8 cellular contexts compared by ENCODE assay signal in the genomic region with DNA sequence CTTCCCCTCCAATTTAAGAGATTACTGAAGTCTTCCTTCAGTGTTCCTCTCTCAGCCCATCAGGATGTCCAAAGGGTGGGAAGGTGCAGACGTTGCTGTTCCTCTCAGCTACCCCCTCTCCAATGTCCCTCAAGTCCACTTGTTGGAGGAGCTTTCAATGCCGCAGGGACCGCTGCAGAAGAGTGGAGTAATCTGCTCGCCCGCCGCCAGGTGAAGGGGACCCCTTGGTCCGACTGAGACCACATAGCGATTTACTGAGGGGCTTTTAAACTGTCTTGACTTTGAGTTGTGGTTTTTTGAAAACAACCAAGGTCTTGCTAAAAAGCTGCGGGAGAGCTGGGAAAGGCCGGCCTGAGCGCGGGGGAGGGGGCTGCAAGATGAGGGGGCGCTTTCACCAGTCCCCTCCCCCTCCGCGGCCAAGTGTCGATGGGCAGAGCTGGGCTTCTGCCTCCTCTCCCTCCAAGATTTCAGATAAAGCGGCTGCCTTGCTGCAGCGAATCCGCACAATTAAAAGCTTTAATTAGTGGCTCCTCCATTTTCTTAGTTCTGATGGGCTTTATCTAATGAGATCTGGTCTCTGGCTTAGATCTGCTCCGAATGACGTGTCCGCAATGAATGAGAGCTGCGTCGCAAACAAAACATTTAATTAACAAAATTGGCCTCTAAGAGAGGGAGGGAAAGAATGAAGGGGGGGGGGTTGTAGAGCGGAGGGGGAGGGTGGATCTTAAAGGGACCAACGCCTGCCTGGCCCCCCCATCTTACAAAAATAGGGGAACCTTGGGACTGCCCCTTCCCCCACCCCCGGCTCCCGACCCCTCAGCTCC. TPM values are rescaled to one million over a fixed set of nuclear protein-coding genes. Genes with fewer than 3 reads are reported as not detected.
A peak's percentile ranks its signal among the peaks of the same experiment; 100 is the strongest.
DNase-seq lines count a peak whose midpoint lies in the region; ATAC-seq, FAIRE-seq and TF ChIP-seq lines count a peak whose summit lies in the region.

No MANE protein-coding gene starts in this region.

- no peak overlapping the region for H3K27ac ChIP-seq in CD4-positive, CD25-positive, alpha-beta regulatory T cell (ENCODE audit: insufficient read depth, low read length, poor library complexity, severe bottlenecking)
- peak overlapping the region; percentile 84; the same call in 2 of the 3 replicates for H3K27ac ChIP-seq in K562 (ENCODE audit: extremely low read depth, low read depth, low read length)
- H3K27ac ChIP-seq in smooth muscle cell (ENCODE audit: low read depth): peak overlapping the region; percentile 74

- no peaks in the 10 kb centered on the region for H3K9me1 ChIP-seq in K562 (ENCODE audit: control insufficient read depth, insufficient read depth, low read length)

- H3K4me3 Mint-ChIP-seq in CD4-positive, CD25-positive, alpha-beta regulatory T cell: peak overlapping the region; percentile 82 to 91 (median 84)
- H3K4me3 Mint-ChIP-seq in immature natural killer cell: peak overlapping the region; percentile 91 to 99 (median 97)

- peaks cover 52% of the 10 kb centered on the region for H3K27me3 ChIP-seq in CD4-positive, CD25-positive, alpha-beta regulatory T cell (ENCODE audit: control insufficient read depth, insufficient read depth, low read length)
- H3K27me3 ChIP-seq in K562 (ENCODE audit: control insufficient read depth in 2 of 2, insufficient read depth in 2 of 2, low read length in 2 of 2) (no peaks in the 10 kb centered on the region), smooth muscle cell (ENCODE audit: low read depth) (no peaks in the 10 kb centered on the region)

- CTCF ChIA-PET in K562 (lab: Yijun Ruan, JAX; ENCODE audit: low intra/inter-chr PET ratio): no interaction called here

- no peak for TF ChIP-seq RAD21 in K562 (CRISPR knock-in tag; conservative IDR thresholded peaks at IDR 0.05 in 1 of 2, IDR thresholded peaks at IDR 0.05 in 1 of 2)

- TF ChIP-seq CTCF in GM20000 (IDR thresholded peaks at IDR 0.05; ENCODE audit: extremely low read depth, missing control alignments) (no peak), K562 (IDR thresholded peaks at IDR 0.05 in 2 of 3, conservative IDR thresholded peaks at IDR 0.05 in 1 of 3; ENCODE audit: insufficient read depth in 2 of 3, low read depth in 1 of 3, low read length in 3 of 3) (no peak), smooth muscle cell (IDR thresholded peaks at IDR 0.05; ENCODE audit: borderline replicate concordance, insufficient read depth, poor library complexity, severe bottlenecking) (peak; percentile 18)

- H3K9ac ChIP-seq in K562 (ENCODE audit: insufficient read depth in 1 of 2, low read depth in 2 of 2, low read length in 2 of 2) (peak overlapping the region; percentile 81 to 93), smooth muscle cell (ENCODE audit: low read depth) (peak overlapping the region; percentile 85)

- ATAC-seq in CD4-positive, CD25-positive, alpha-beta regulatory T cell (ENCODE audit: low read depth in 2 of 2): peak in 1 of 2 donors; percentile 5
- ATAC-seq in K562: peak; percentile 8

- H3K79me2 ChIP-seq in K562 (ENCODE audit: control insufficient read depth, insufficient read depth, low read length) (peaks cover 52% of the 10 kb centered on the region), smooth muscle cell (ENCODE audit: low read depth) (peaks cover 91% of the 10 kb centered on the region)

- no peak for TF ChIP-seq EP300 in K562 (IDR thresholded peaks at IDR 0.05; ENCODE audit: low read length)

- FAIRE-seq in K562 (lab: Jason Lieb, UNC) (peak; percentile 32), GM19239 (lab: Jason Lieb, UNC) (no peak)

- DNase-seq in CD4-positive, CD25-positive, alpha-beta regulatory T cell: no peak
- DNase-seq in GM20000 (ENCODE audit: low spot score) (peak; percentile 21), NCI-H82 (lab: John Stamatoyannopoulos, UW) (peak; percentile 94), K562 (ENCODE audit: extremely low read depth in 1 of 4, low spot score in 3 of 4) (peak; percentile 21 to 57 (median 36)), immature natural killer cell (peak in 2 of 3 donors; percentile 16 to 27), smooth muscle cell (lab: John Stamatoyannopoulos, UW; ENCODE audit: unreplicated experiment) (no peak), putamen (ENCODE audit: low spot score) (no peak), GM19239 (ENCODE audit: insufficient read length, low spot score) (no peak)

- H3K27me3 Mint-ChIP-seq in CD4-positive, CD25-positive, alpha-beta regulatory T cell: peaks cover 72% of the 10 kb centered on the region
- peaks cover 8 to 23% (median 18%) of the 10 kb centered on the region in 3 donors for H3K27me3 Mint-ChIP-seq in immature natural killer cell (ENCODE audit: low read depth in 3 of 3)

- H3K36me3 ChIP-seq in CD4-positive, CD25-positive, alpha-beta regulatory T cell (ENCODE audit: control insufficient read depth, insufficient read depth, low read length): no peaks in the 10 kb centered on the region
- H3K36me3 ChIP-seq in K562 (ENCODE audit: control insufficient read depth, insufficient read depth, low read length) (peaks cover 29% of the 10 kb centered on the region), smooth muscle cell (ENCODE audit: low read depth) (no peaks in the 10 kb centered on the region)

- TF ChIP-seq POLR2A in K562 (conservative IDR thresholded peaks at IDR 0.05): no peak

- H3K27ac Mint-ChIP-seq in CD4-positive, CD25-positive, alpha-beta regulatory T cell: peak overlapping the region in 2 of 3 donors; percentile 26 to 94
- H3K27ac Mint-ChIP-seq in immature natural killer cell: peak overlapping the region; percentile 90 to 99 (median 96)

- H3K4me1 ChIP-seq in CD4-positive, CD25-positive, alpha-beta regulatory T cell (ENCODE audit: control insufficient read depth, insufficient read depth, low read length, poor library complexity, severe bottlenecking): peaks cover 38% of the 10 kb centered on the region
- peaks cover 15 to 17% of the 10 kb centered on the region in 2 experiments; a peak in 4 of 5 replicates for H3K4me1 ChIP-seq in K562 (replicated peaks in 1 of 2; ENCODE audit: control insufficient read depth in 2 of 2, insufficient read depth in 2 of 2, low read length in 2 of 2)
- peaks cover 60% of the 10 kb centered on the region for H3K4me1 ChIP-seq in smooth muscle cell (ENCODE audit: low read depth)

- H3K4me2 ChIP-seq in K562 (ENCODE audit: insufficient read depth, low read length) (peak overlapping the region; percentile 77), smooth muscle cell (peak overlapping the region; percentile 87)

- peaks cover 0 to 14% (median 0%) of the 10 kb centered on the region in 7 donors for H3K9me3 Mint-ChIP-seq in CD4-positive, CD25-positive, alpha-beta regulatory T cell
- H3K9me3 Mint-ChIP-seq in immature natural killer cell: peaks cover 0 to 2% (median 0%) of the 10 kb centered on the region in 6 donors

- H3F3A ChIP-seq in smooth muscle cell (ENCODE audit: low read depth): peaks cover 1% of the 10 kb centered on the region

- BruUV-seq in K562 (replicated peaks; lab: Mats Ljungman, UMichigan): TSS peak; percentile 86

- H3K9me3 ChIP-seq in CD4-positive, CD25-positive, alpha-beta regulatory T cell (ENCODE audit: control insufficient read depth in 2 of 2, low read length in 2 of 2): peaks cover 0 to 6% of the 10 kb centered on the region in 2 experiments
- H3K9me3 ChIP-seq in K562 (replicated peaks; ENCODE audit: control insufficient read depth, insufficient read depth, low read depth, low read length): no peaks in the 10 kb centered on the region
- H3K9me3 ChIP-seq in smooth muscle cell (replicated peaks; ENCODE audit: low read depth): no peaks in the 10 kb centered on the region

- POLR2A ChIA-PET in K562 (lab: Yijun Ruan, JAX): interaction anchor here (0.5 to 1.7 kb wide), 4 partner anchors 12 to 1189 kb away, joined by 3 to 10 read pairs (median 4); no protein-coding TSS in a partner anchor

- H2AFZ ChIP-seq in K562 (ENCODE audit: low read depth, low read length): peak overlapping the region; percentile 81
- peak overlapping the region; percentile 58 for H2AFZ ChIP-seq in smooth muscle cell (ENCODE audit: low read depth)

- intact Hi-C loops in K562 (cut with micrococcal nuclease): loop anchor here (10.0 kb wide), 1 partner anchor 1350 kb away; a partner anchor contains a TSS

- in situ Hi-C loops in K562 (cut with MboI): no loop called here

- WGBS in K562 (ENCODE audit: insufficient coverage, low coverage, missing lambda C conversion rate): 19% methylated on average over 19 of the region's 28 CpGs
- 2% methylated on average over 24 of the region's 28 CpGs for WGBS in smooth muscle cell (ENCODE audit: low lambda C conversion rate)

- peak overlapping the region; percentile 43 for H3K4me3 ChIP-seq in CD4-positive, CD25-positive, alpha-beta regulatory T cell (ENCODE audit: low read depth, low read length)
- peak overlapping the region; percentile 52 for H3K4me3 ChIP-seq in K562
- H3K4me3 ChIP-seq in smooth muscle cell: peak overlapping the region; percentile 96

- H3K36me3 Mint-ChIP-seq in CD4-positive, CD25-positive, alpha-beta regulatory T cell: no peaks in the 10 kb centered on the region
- peaks cover 0 to 7% (median 0%) of the 10 kb centered on the region in 3 donors for H3K36me3 Mint-ChIP-seq in immature natural killer cell

- peaks cover 20 to 54% (median 41%) of the 10 kb centered on the region in 4 donors for H3K4me1 Mint-ChIP-seq in CD4-positive, CD25-positive, alpha-beta regulatory T cell
- peaks cover 73 to 93% of the 10 kb centered on the region in 2 donors for H3K4me1 Mint-ChIP-seq in immature natural killer cell

- no peaks in the 10 kb centered on the region; the same call in 1 of the 2 replicates for H4K20me1 ChIP-seq in K562 (replicated peaks; ENCODE audit: control insufficient read depth, insufficient read depth, low read length)
- H4K20me1 ChIP-seq in smooth muscle cell (ENCODE audit: low read depth): peaks cover 74% of the 10 kb centered on the region

RNA-seq across cellular contexts. Expression of a gene that starts 5.9 kb away (rescaled TPM):
- total RNA-seq in CD4-positive, CD25-positive, alpha-beta regulatory T cell: 10.3 TPM
- polyA plus RNA-seq in CD4-positive, CD25-positive, alpha-beta regulatory T cell: 1 to 10 TPM; 2.8 to 5.7 (median 3.8) TPM
- 7.3 and 9.3 TPM in 2 replicates for total RNA-seq in K562 (2011; cell fraction: chromatin; rRNA removed; ENCODE audit: low replicate concordance)
- total RNA-seq in K562 (2011; cell fraction: nucleolus; rRNA removed): 6.3 and 8.3 TPM in 2 replicates
- total RNA-seq in K562 (2011; cell fraction: nucleoplasm; rRNA removed): 7.6 and 10.4 TPM in 2 replicates
- 12.7 and 13.4 TPM in 2 replicates for total RNA-seq in K562 (2014; rRNA removed)
- 23.3 and 24.3 TPM in 2 replicates for total RNA-seq in K562 (2014; rRNA removed; fragmentation: Illumina TruSeq; extraction: Trizol)
- 16.0 and 17.5 TPM in 2 replicates for total RNA-seq in K562 (2015; rRNA removed; fragmentation: Illumina TruSeq; extraction: Trizol)
- 32.0 and 32.9 TPM in 2 replicates for total RNA-seq in K562 (2021)
- 35.3 and 40.4 TPM in 2 replicates for polyA plus RNA-seq in K562 (2011; rRNA removed)
- 30.5 and 34.8 TPM in 2 replicates for polyA plus RNA-seq in K562 (2011; cell fraction: cytosol; rRNA removed)
- 26.9 and 35.6 TPM in 2 replicates for polyA plus RNA-seq in K562 (2011; cell fraction: nucleus; rRNA removed)
- polyA plus RNA-seq in K562 (2012): 23.1 and 41.8 TPM in 2 replicates
- polyA plus RNA-seq in K562 (2014; fragmentation: Illumina TruSeq; extraction: Trizol): 24.3 and 33.2 TPM in 2 replicates
- polyA plus RNA-seq in K562 (2014; fragmentation: Nextera tagmentation; extraction: Ambion mirVana): 1 to 10 TPM; 3.1 to 3.5 TPM
- polyA plus RNA-seq in K562 (2014; rRNA removed): 22.4 and 23.9 TPM in 2 replicates
- 17.1 and 18.6 TPM in 2 replicates for polyA minus RNA-seq in K562 (2011; rRNA and poly(A)+ RNA removed)
- polyA minus RNA-seq in K562 (2011; cell fraction: cytosol; rRNA and poly(A)+ RNA removed): 7.4 and 7.5 TPM in 2 replicates
- 11.7 and 15.9 TPM in 2 replicates for polyA minus RNA-seq in K562 (2011; cell fraction: nucleus; rRNA and poly(A)+ RNA removed)
- polyA plus RNA-seq in immature natural killer cell: 10 to 100 TPM; 34.4 to 57.5 (median 46.1) TPM
- 140 and 166 TPM in 2 replicates for total RNA-seq in smooth muscle cell
- 54.2 and 56.5 TPM in 2 replicates for polyA plus RNA-seq in smooth muscle cell

Comparison
In these comparisons a context has a peak if more than half of its experiments do, and no peak if none do; other contexts are left out.
1. DNase-seq: peak in GM20000 (single experiment), NCI-H82 (single experiment), K562 (4 of 4) and immature natural killer cell (2 of 3); none in CD4-positive, CD25-positive, alpha-beta regulatory T cell (0 of 3), smooth muscle cell (single experiment), putamen (single experiment) and GM19239 (single experiment).
2. H3K4me3 ChIP-seq: peak in every context shown above with its lines; median percentile 96 in smooth muscle cell; 52 in K562; 43 in CD4-positive, CD25-positive, alpha-beta regulatory T cell.